In genomic region chr13:75715598-75716523, GRCh38 we compare ENCODE assay signal across 9 cellular contexts.
DNase-seq lines count a peak whose midpoint lies in the region; ATAC-seq and TF ChIP-seq lines count a peak whose summit lies in the region.
"Had no signal": no experiment of that assay in that cellular context is flagged by ENCODE, and none has a peak within 500 bp of the region (broad histone marks: within the 10 kb centered on the region; RNA-seq: fewer than 3 reads in every experiment).

No MANE protein-coding gene starts in this region.

- H3K4me3 ChIP-seq in HCT116 (replicated peaks in 1 of 2; ENCODE audit: low read depth in 1 of 2, low read length in 2 of 2) (no peak overlapping the region), left lung (no peak overlapping the region)

- H3K27ac ChIP-seq in HCT116 (ENCODE audit: low read depth, low read length) (peak overlapping the region; percentile 10; the same call in 1 of the 2 replicates), left lung (no peak overlapping the region)

- H3K79me2 ChIP-seq in HCT116 (ENCODE audit: insufficient read depth, low read length), result no peaks in the 10 kb centered on the region

- no peak overlapping the region for H2AFZ ChIP-seq in HCT116 (ENCODE audit: low read depth, low read length, poor library complexity, severe bottlenecking)

- H3K9ac ChIP-seq in HCT116 (ENCODE audit: low read length), result 0 out of 2 replicates have a peak overlapping the region, but pooled peaks have one; percentile 12

- RAD21 ChIA-PET in HCT116 (lab: Charles Lee; ENCODE audit: low non-redundant PET in 1 of 2, low total read pairs in 2 of 2, uncharacterized antibody in 2 of 2, unreplicated experiment in 2 of 2), result no interaction called here

- CTCF ChIA-PET in HCT116 (lab: Charles Lee), result interaction anchor here (0.6 to 2.3 kb wide), 2 partner anchors 20 to 33 kb away, joined by 3 to 8 read pairs; no protein-coding TSS in a partner anchor

- H4K20me1 ChIP-seq in HCT116 (ENCODE audit: insufficient read depth), result no peaks in the 10 kb centered on the region

- ATAC-seq in GM18873 (IDR thresholded peaks at IDR 0.05; ENCODE audit: low FRiP score, unreplicated experiment) (peak; percentile 94), HCT116 (no peak), left lung (peak; percentile 9)
- ATAC-seq: sciatic nerve had no signal

- H3K9me3 ChIP-seq in HCT116 (ENCODE audit: control insufficient read depth in 1 of 2, insufficient read depth in 1 of 2, low read depth in 1 of 2, low read length in 2 of 2), result no peaks in the 10 kb centered on the region
- no peaks in the 10 kb centered on the region for H3K9me3 ChIP-seq in left lung

- no TSS peak for BruUV-seq in HCT116 (replicated peaks; lab: Mats Ljungman, UMichigan)

- no peaks in the 10 kb centered on the region for H3K36me3 ChIP-seq in HCT116 (ENCODE audit: control insufficient read depth in 1 of 2, insufficient read depth in 2 of 2, low read length in 2 of 2)
- no peaks in the 10 kb centered on the region for H3K36me3 ChIP-seq in left lung

- no peak for TF ChIP-seq RAD21 in HCT116 (IDR thresholded peaks at IDR 0.05; ENCODE audit: low read depth)

- peaks cover 16 to 31% of the 10 kb centered on the region in 2 experiments for H3K4me1 ChIP-seq in HCT116 (ENCODE audit: control insufficient read depth in 1 of 2, insufficient read depth in 2 of 2, low read length in 2 of 2)
- H3K4me1 ChIP-seq in left lung, result peaks cover 0 to 8% of the 10 kb centered on the region in 2 donors

- DNase-seq in HCT116 (ENCODE audit: low read depth, low spot score), result no peak
- peak; percentile 80 for DNase-seq in LHCN-M2 (ENCODE audit: low read depth)
- DNase-seq in left lung, result no peak
- no peak for DNase-seq in SKM-1 treated with dmso at 0.1 percent for 144 hours (lab: John Stamatoyannopoulos, UW; ENCODE audit: unreplicated experiment)
- no peak for DNase-seq in activated CD8-positive, alpha-beta memory T cell treated with anti-CD3 and anti-CD28 coated beads, Interleukin-2, amount 50 U/mL, for 4 hours
- DNase-seq in NCI-H345 treated with DMSO at 0.1 percent for 48 hours (lab: John Stamatoyannopoulos, UW; ENCODE audit: unreplicated experiment), result no peak
- DNase-seq in dedifferentiated amniotic fluid mesenchymal stem cell (ENCODE audit: extremely low spot score), result no peak

- TF ChIP-seq CTCF in HCT116 (IDR thresholded peaks at IDR 0.05 in 2 of 3, conservative IDR thresholded peaks at IDR 0.05 in 1 of 3; ENCODE audit: borderline replicate concordance in 1 of 3, insufficient read depth in 1 of 3, low read depth in 2 of 3, low read length in 2 of 3), result no peak
- TF ChIP-seq CTCF in left lung (IDR thresholded peaks at IDR 0.05), result no peak

- intact Hi-C loops in HCT116 (cut with micrococcal nuclease), result no loop called here
- intact Hi-C loops in left lung (cut with DNase I), result no loop called here

- POLR2A ChIA-PET in HCT116 (lab: Charles Lee), result interaction anchor here (0.9 kb wide), 1 partner anchor 11 kb away, joined by 4 read pairs; no protein-coding TSS in a partner anchor

- H3K27me3 ChIP-seq in HCT116 (ENCODE audit: insufficient read depth, low read length) (no peaks in the 10 kb centered on the region), left lung (no peaks in the 10 kb centered on the region)

- no peaks in the 10 kb centered on the region for H3K9me2 ChIP-seq in HCT116 (ENCODE audit: insufficient read depth)

- peak overlapping the region; percentile 26; the same call in 1 of the 2 replicates for H3K4me2 ChIP-seq in HCT116 (ENCODE audit: low read length)

- TF ChIP-seq POLR2A in HCT116 (IDR thresholded peaks at IDR 0.05; ENCODE audit: borderline replicate concordance, extremely low read depth, insufficient read depth, insufficient read length), result no peak

TF ChIP-seq in HCT116, 20 proteins besides CTCF, POLR2A, EP300 and RAD21:
- TF ChIP-seq, protein P1, sequence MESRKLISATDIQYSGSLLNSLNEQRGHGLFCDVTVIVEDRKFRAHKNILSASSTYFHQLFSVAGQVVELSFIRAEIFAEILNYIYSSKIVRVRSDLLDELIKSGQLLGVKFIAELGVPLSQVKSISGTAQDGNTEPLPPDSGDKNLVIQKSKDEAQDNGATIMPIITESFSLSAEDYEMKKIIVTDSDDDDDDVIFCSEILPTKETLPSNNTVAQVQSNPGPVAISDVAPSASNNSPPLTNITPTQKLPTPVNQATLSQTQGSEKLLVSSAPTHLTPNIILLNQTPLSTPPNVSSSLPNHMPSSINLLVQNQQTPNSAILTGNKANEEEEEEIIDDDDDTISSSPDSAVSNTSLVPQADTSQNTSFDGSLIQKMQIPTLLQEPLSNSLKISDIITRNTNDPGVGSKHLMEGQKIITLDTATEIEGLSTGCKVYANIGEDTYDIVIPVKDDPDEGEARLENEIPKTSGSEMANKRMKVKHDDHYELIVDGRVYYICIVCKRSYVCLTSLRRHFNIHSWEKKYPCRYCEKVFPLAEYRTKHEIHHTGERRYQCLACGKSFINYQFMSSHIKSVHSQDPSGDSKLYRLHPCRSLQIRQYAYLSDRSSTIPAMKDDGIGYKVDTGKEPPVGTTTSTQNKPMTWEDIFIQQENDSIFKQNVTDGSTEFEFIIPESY (IDR thresholded peaks at IDR 0.05; ENCODE audit: extremely low read depth, insufficient replicate concordance, low read length), result no peak
- TF ChIP-seq FOSL1 (IDR thresholded peaks at IDR 0.05; ENCODE audit: low read depth) (no peak), ZNF274 (IDR thresholded peaks at IDR 0.05; ENCODE audit: low read depth, low read length) (no peak)
